In the genomic region with DNA sequence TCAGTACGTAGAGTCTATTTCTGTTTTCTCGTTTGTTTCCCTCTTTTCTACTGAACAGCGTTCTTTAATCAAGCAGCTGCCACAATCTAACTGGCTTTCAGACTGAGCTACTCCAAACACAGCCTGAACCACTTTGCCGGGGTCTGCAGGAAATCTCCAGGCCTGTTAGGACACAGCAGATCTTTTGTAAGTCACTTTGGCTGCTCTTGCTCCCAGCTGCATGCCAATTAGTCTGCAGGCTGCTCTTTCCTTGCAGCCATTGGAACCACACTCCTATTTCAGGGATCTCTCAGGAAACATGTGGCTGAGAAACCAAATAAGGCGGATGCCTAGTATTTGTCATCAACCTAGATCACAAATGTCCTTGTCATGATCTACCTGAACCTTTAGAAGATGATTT, we compare ENCODE assay signal across 12 cellular contexts.
DNase-seq lines count a peak whose midpoint lies in the region; ATAC-seq, FAIRE-seq and TF ChIP-seq lines count a peak whose summit lies in the region.
"Had no signal": no experiment of that assay in that cellular context is flagged by ENCODE, and none has a peak within 500 bp of the region (broad histone marks: within the 10 kb centered on the region; RNA-seq: fewer than 3 reads in every experiment).

No MANE protein-coding gene starts in this region.

- FAIRE-seq in urothelium cell line (lab: Jason Lieb, UNC) = no peak

- H3K4me1 Mint-ChIP-seq in nephron = peaks cover 78% of the 10 kb centered on the region
- no peaks in the 10 kb centered on the region for H3K4me1 Mint-ChIP-seq in CD4-positive, alpha-beta T cell (ENCODE audit: low read depth)
- H3K4me1 Mint-ChIP-seq: CD8-positive, alpha-beta memory T cell had no signal

- intact Hi-C loops in esophagus squamous epithelium (cut with DNase I) = no loop called here
- intact Hi-C loops in CD4-positive, alpha-beta T cell (cut with DNase I, micrococcal nuclease) = no loop called here

- H3K4me3 Mint-ChIP-seq in nephron = peak overlapping the region in 1 of 3 experiments; percentile 47
- H3K4me3 Mint-ChIP-seq in CD4-positive, alpha-beta T cell = no peak overlapping the region
- H3K4me3 Mint-ChIP-seq: CD8-positive, alpha-beta memory T cell had no signal

- H3K4me3 ChIP-seq in esophagus squamous epithelium = no peak overlapping the region

- DNase-seq in ELF-1 (ENCODE audit: low read depth, low spot score) (peak; percentile 79), NCI-H446 (lab: John Stamatoyannopoulos, UW) (peak; percentile 67 to 84), esophagus squamous epithelium (lab: John Stamatoyannopoulos, UW) (no peak), urothelium cell line (ENCODE audit: low spot score) (no peak), glomerular visceral epithelial cell (ENCODE audit: extremely low spot score) (no peak)
- DNase-seq in activated CD8-positive, alpha-beta memory T cell treated with anti-CD3 and anti-CD28 coated beads, Interleukin-2, amount 50 U/mL, for 48 hours = no peak
- DNase-seq in CD4-positive, alpha-beta T cell = no peak
- DNase-seq: activated CD8-positive, alpha-beta memory T cell treated with anti-CD3 and anti-CD28 coated beads for 24 hours; CD8-positive, alpha-beta memory T cell; small intestine had no signal

- H3K27ac ChIP-seq in esophagus squamous epithelium = peak overlapping the region in 3 of 4 donors; percentile 45 to 51 (median 50)
- no peak overlapping the region for H3K27ac ChIP-seq in CD4-positive, alpha-beta T cell (ENCODE audit: low read depth, low read length)
- H3K27ac ChIP-seq: epithelial cell of prostate had no signal

- CTCF ChIA-PET in CD4-positive, alpha-beta T cell (lab: Charles Lee) = no interaction called here

- WGBS in esophagus squamous epithelium, 2 donors = 34 to 42% methylated on average over 5 of the region's 5 CpGs

- no peak for ATAC-seq in CD4-positive, alpha-beta T cell (ENCODE audit: poor library complexity)

- peaks cover 3% of the 10 kb centered on the region for H3K27me3 Mint-ChIP-seq in nephron (ENCODE audit: low read depth)
- peaks cover 4% of the 10 kb centered on the region for H3K27me3 Mint-ChIP-seq in CD4-positive, alpha-beta T cell
- H3K27me3 Mint-ChIP-seq: CD8-positive, alpha-beta memory T cell had no signal

- POLR2A ChIA-PET in CD4-positive, alpha-beta T cell (lab: Charles Lee) = no interaction called here

- TF ChIP-seq CTCF in esophagus squamous epithelium (IDR thresholded peaks at IDR 0.05) (no peak), nephron (IDR thresholded peaks at IDR 0.05; ENCODE audit: unreplicated experiment in 3 of 3) (no peak)
- no peak for TF ChIP-seq CTCF in CD4-positive, alpha-beta T cell (IDR thresholded peaks at IDR 0.05)

- H3K9me3 Mint-ChIP-seq in nephron = no peaks in the 10 kb centered on the region
- no peaks in the 10 kb centered on the region for H3K9me3 Mint-ChIP-seq in CD4-positive, alpha-beta T cell

- H3K27ac Mint-ChIP-seq in nephron = peak overlapping the region; percentile 73 to 82 (median 76)
- no peak overlapping the region for H3K27ac Mint-ChIP-seq in CD4-positive, alpha-beta T cell
- H3K27ac Mint-ChIP-seq: CD8-positive, alpha-beta memory T cell had no signal

- H3K27me3 ChIP-seq in esophagus squamous epithelium = no peaks in the 10 kb centered on the region
- H3K27me3 ChIP-seq in CD4-positive, alpha-beta T cell (ENCODE audit: control insufficient read depth, insufficient read depth, low read length) = no peaks in the 10 kb centered on the region

- no peak for TF ChIP-seq POLR2A in esophagus squamous epithelium (IDR thresholded peaks at IDR 0.05)

- H3K36me3 ChIP-seq in esophagus squamous epithelium = no peaks in the 10 kb centered on the region

- peaks cover 5% of the 10 kb centered on the region for H3K36me3 Mint-ChIP-seq in nephron (ENCODE audit: low read depth)
- no peaks in the 10 kb centered on the region for H3K36me3 Mint-ChIP-seq in CD4-positive, alpha-beta T cell (ENCODE audit: low read depth)
- H3K36me3 Mint-ChIP-seq: CD8-positive, alpha-beta memory T cell had no signal

- peaks cover 0 to 39% (median 20%) of the 10 kb centered on the region in 3 donors for H3K4me1 ChIP-seq in esophagus squamous epithelium

- H3K9me3 ChIP-seq in esophagus squamous epithelium = no peaks in the 10 kb centered on the region
- no peaks in the 10 kb centered on the region for H3K9me3 ChIP-seq in CD4-positive, alpha-beta T cell (ENCODE audit: control insufficient read depth, low read length)

Comparison
In these comparisons a context has a peak if more than half of its experiments do, and no peak if none do; other contexts are left out.
1. DNase-seq: peak in ELF-1 (single experiment) and NCI-H446 (2 of 2); none in esophagus squamous epithelium (single experiment), urothelium cell line (single experiment), activated CD8-positive, alpha-beta memory T cell treated with anti-CD3 and anti-CD28 coated beads, Interleukin-2, amount 50 U/mL, for 48 hours (single experiment), glomerular visceral epithelial cell (single experiment) and CD4-positive, alpha-beta T cell (0 of 10).